ENCODE assay signal across 33 cellular contexts in genomic region chr14:74347096-74347794, GRCh38. TPM values are rescaled to one million over a fixed set of nuclear protein-coding genes. Genes with fewer than 3 reads are reported as not detected.
A peak's percentile ranks its signal among the peaks of the same experiment; 100 is the strongest.
DNase-seq lines count a peak whose midpoint lies in the region; ATAC-seq, FAIRE-seq and TF ChIP-seq lines count a peak whose summit lies in the region.
"Had no signal": no experiment of that assay in that cellular context is flagged by ENCODE, and none has a peak within 500 bp of the region (broad histone marks: within the 10 kb centered on the region; RNA-seq: fewer than 3 reads in every experiment).

No MANE protein-coding gene starts in this region.

- H3K4me3 ChIP-seq in endodermal cell (ENCODE audit: low read length) (peak overlapping the region; percentile 85), mesendoderm (ENCODE audit: low read length) (no peak overlapping the region)
- H3K4me3 ChIP-seq: BLaER1, Peyer's patch, transverse colon had no signal

- peak overlapping the region; percentile 93 for H3K4me3 Mint-ChIP-seq in endodermal cell
- H3K4me3 Mint-ChIP-seq: activated naive CD4-positive, alpha-beta T cell treated with anti-CD3 and anti-CD28 coated beads, Interleukin-2, amount 50 U/mL, for 24 hours had no signal

- peak overlapping the region; percentile 81 for H3K18ac ChIP-seq in mesendoderm (ENCODE audit: low read length)

- H3K79me1 ChIP-seq in mesendoderm (ENCODE audit: low read length): no peaks in the 10 kb centered on the region

- peak overlapping the region; percentile 75 for H3K4me2 ChIP-seq in mesendoderm (ENCODE audit: low read length)
- H3K4me2 ChIP-seq: BLaER1 had no signal

- H2BK120ac ChIP-seq in mesendoderm (ENCODE audit: low read depth, low read length): peak overlapping the region; percentile 69

- H3K4me1 Mint-ChIP-seq in endodermal cell: peaks cover 25% of the 10 kb centered on the region
- H3K4me1 Mint-ChIP-seq: activated naive CD4-positive, alpha-beta T cell treated with anti-CD3 and anti-CD28 coated beads, Interleukin-2, amount 50 U/mL, for 24 hours had no signal

- H3K23ac ChIP-seq in mesendoderm (ENCODE audit: low read length): peak overlapping the region; percentile 95

- no peaks in the 10 kb centered on the region for H3K9me3 ChIP-seq in endodermal cell (ENCODE audit: control insufficient read depth, low read length)
- H3K9me3 ChIP-seq: BLaER1, neutrophil, Peyer's patch, transverse colon had no signal

- no peaks in the 10 kb centered on the region for H3K27me3 ChIP-seq in endodermal cell (ENCODE audit: control insufficient read depth, insufficient read depth, low read length, poor library complexity, severe bottlenecking)
- H3K27me3 ChIP-seq in mesendoderm (ENCODE audit: insufficient read depth, low read length, poor library complexity): no peaks in the 10 kb centered on the region
- H3K27me3 ChIP-seq: BLaER1, Peyer's patch had no signal

- H2AK5ac ChIP-seq in mesendoderm (ENCODE audit: low read length): peak overlapping the region; percentile 82

- H4K8ac ChIP-seq in mesendoderm (ENCODE audit: low read depth, low read length): no peak overlapping the region

- DNase-seq in HTR-8/SVneo (ENCODE audit: insufficient read length, low spot score) (no peak), endodermal cell (peak; percentile 67), mesendoderm (peak; percentile 80), SIG-M5 treated with dmso at 0.1 percent for 504 hours (lab: John Stamatoyannopoulos, UW; ENCODE audit: unreplicated experiment) (no peak), G401 (ENCODE audit: low spot score) (no peak), NCI-H524 (lab: John Stamatoyannopoulos, UW) (no peak)
- DNase-seq: activated CD4-positive, alpha-beta T cell treated with anti-CD3 and anti-CD28 coated beads for 4 hours; amygdala; COR-L47; hippocampal formation; IMR-90; MV-4-11; NCI-H1436; NCI-H2081; NCI-H345; Peyer's patch; SIG-M5; stimulated activated CD4-positive, alpha-beta T cell treated with anti-CD3 and anti-CD28 coated beads, Interleukin-15, amount 100 ng/mL, for 24 hours; stimulated activated CD4-positive, alpha-beta T cell treated with anti-CD3 and anti-CD28 coated beads, Interleukin-4, amount 100 ng/mL, for 4 hours; transverse colon had no signal

- peaks cover under 1% of the 10 kb centered on the region for H3K4me1 ChIP-seq in endodermal cell (ENCODE audit: control insufficient read depth, insufficient read depth, low read length)
- H3K4me1 ChIP-seq in mesendoderm (ENCODE audit: control insufficient read depth, low read depth, low read length): peaks cover 8% of the 10 kb centered on the region

- H3K56ac ChIP-seq in mesendoderm (ENCODE audit: low read length): peak overlapping the region; percentile 100

- H2BK5ac ChIP-seq in mesendoderm (ENCODE audit: low read length): peak overlapping the region; percentile 98

- TF ChIP-seq CTCF in endodermal cell (conservative IDR thresholded peaks at IDR 0.05): no peak

- H3K27me3 Mint-ChIP-seq in endodermal cell (ENCODE audit: insufficient read depth): no peaks in the 10 kb centered on the region
- H3K27me3 Mint-ChIP-seq: progenitor cell of endocrine pancreas had no signal

- H3K4ac ChIP-seq in mesendoderm (ENCODE audit: low read depth, low read length): peak overlapping the region; percentile 99

- H3K36me3 ChIP-seq in endodermal cell (ENCODE audit: control insufficient read depth, insufficient read depth, low read length) (peaks cover 11% of the 10 kb centered on the region), mesendoderm (ENCODE audit: control insufficient read depth, insufficient read depth, low read length) (no peaks in the 10 kb centered on the region)
- H3K36me3 ChIP-seq: BLaER1, neutrophil, Peyer's patch, transverse colon had no signal

- H4K5ac ChIP-seq in mesendoderm (ENCODE audit: low read length): peak overlapping the region; percentile 17

- in situ Hi-C loops in G401 (cut with HindIII; ENCODE audit: low sequenced_read_pairs): no loop called here

- peak overlapping the region; percentile 89 for H3K27ac Mint-ChIP-seq in endodermal cell
- H3K27ac Mint-ChIP-seq: activated naive CD4-positive, alpha-beta T cell treated with anti-CD3 and anti-CD28 coated beads, Interleukin-2, amount 50 U/mL, for 24 hours; progenitor cell of endocrine pancreas had no signal

- peaks cover 16% of the 10 kb centered on the region for H3K36me3 Mint-ChIP-seq in endodermal cell (ENCODE audit: low read depth)
- H3K36me3 Mint-ChIP-seq: activated naive CD4-positive, alpha-beta T cell treated with anti-CD3 and anti-CD28 coated beads, Interleukin-2, amount 50 U/mL, for 24 hours had no signal

- no peaks in the 10 kb centered on the region for H3K9me3 Mint-ChIP-seq in endodermal cell
- H3K9me3 Mint-ChIP-seq: activated naive CD4-positive, alpha-beta T cell treated with anti-CD3 and anti-CD28 coated beads, Interleukin-2, amount 50 U/mL, for 24 hours had no signal

- peak; percentile 64 for FAIRE-seq in HTR-8/SVneo (lab: Jason Lieb, UNC)
- FAIRE-seq: colon, H54 had no signal

- H3K27ac ChIP-seq in endodermal cell (ENCODE audit: low read depth, low read length): peak overlapping the region; percentile 5
- H3K27ac ChIP-seq in mesendoderm (ENCODE audit: low read depth, low read length): peak overlapping the region; percentile 96
- H3K27ac ChIP-seq: BLaER1, epithelial cell of prostate, neutrophil, Peyer's patch, transverse colon, VCaP had no signal

- peak overlapping the region; percentile 57 for H2BK15ac ChIP-seq in mesendoderm (replicated peaks; ENCODE audit: low read depth)

- H3K9ac ChIP-seq in endodermal cell (ENCODE audit: extremely low read depth, low read length, poor library complexity, severe bottlenecking) (peak overlapping the region; percentile 6), mesendoderm (ENCODE audit: low read length) (peak overlapping the region; percentile 73)
- H3K9ac ChIP-seq: BLaER1 had no signal

- 30% methylated on average over 7 of the region's 7 CpGs; no CpG with 5 or more reads in 1 of the 2 experiments for WGBS in endodermal cell (ENCODE audit: insufficient coverage in 1 of 2, insufficient read length in 1 of 2), 2 experiments
- no CpG with 5 or more reads among the region's 7 CpGs for WGBS in mesendoderm (ENCODE audit: extremely low coverage, insufficient coverage, low lambda C conversion rate)

- no peak for ATAC-seq in GM19395 (IDR thresholded peaks at IDR 0.05; ENCODE audit: unreplicated experiment)

- H3K79me2 ChIP-seq in mesendoderm (ENCODE audit: control insufficient read depth, insufficient read depth, low read length): peaks cover 40% of the 10 kb centered on the region

RNA-seq across cellular contexts. Expression of gene VRTN, which starts 1.0 kb away (rescaled TPM):
- total RNA-seq in endodermal cell: 100 to 1,000 TPM in 1 of 2 donors, 10 to 100 TPM in 1; 61.8 to 108 TPM
- 17.8 TPM for polyA plus RNA-seq in endodermal cell (2013, experiment 1 of 2)
- 16.6 TPM for polyA plus RNA-seq in endodermal cell (2013, experiment 2 of 2)
- polyA plus RNA-seq in mesendoderm (2013, experiment 1 of 2): 135 TPM
- 136 TPM for polyA plus RNA-seq in mesendoderm (2013, experiment 2 of 2)
- total RNA-seq in G401 (2014; rRNA removed; shearing (Covaris generic)): 0.06 TPM in 1 of 2 replicates, not detected in the other
- total RNA-seq: IMR-90, kidney epithelial cell, LHCN-M2, liver, myocyte, transverse colon had no signal
- polyA plus RNA-seq: IMR-90, liver had no signal

RNA-seq across cellular contexts. Expression of gene ABCD4, which starts 44.5 kb away (rescaled TPM):
- 100 to 1,000 TPM; 153 to 239 TPM for total RNA-seq in endodermal cell
- polyA plus RNA-seq in endodermal cell (2013, experiment 1 of 2): 112 TPM
- polyA plus RNA-seq in endodermal cell (2013, experiment 2 of 2): 100 TPM
- 29.6 TPM for polyA plus RNA-seq in mesendoderm (2013, experiment 1 of 2)
- 29.9 TPM for polyA plus RNA-seq in mesendoderm (2013, experiment 2 of 2)
- 30.6 and 38.3 TPM in 2 replicates for total RNA-seq in G401 (2014; rRNA removed; shearing (Covaris generic))

Comparison
In these comparisons a context has a peak if more than half of its experiments do, and no peak if none do; other contexts are left out.
1. DNase-seq: peak in endodermal cell (single experiment) and mesendoderm (single experiment); none in HTR-8/SVneo (single experiment), SIG-M5 treated with dmso at 0.1 percent for 504 hours (single experiment), G401 (single experiment) and NCI-H524 (0 of 2).
2. RNA of gene VRTN, which starts 1.0 kb away (total RNA-seq): 61.8 to 108 TPM in endodermal cell; 0.06 TPM in G401; every median in the first group is over 10 times any median in the second.